ENCODE assay signal across 32 cellular contexts in genomic region chr10:90174531-90174930, GRCh38.
A peak's percentile ranks its signal among the peaks of the same experiment; 100 is the strongest.
DNase-seq lines count a peak whose midpoint lies in the region; ATAC-seq and TF ChIP-seq lines count a peak whose summit lies in the region.
"Had no signal": no experiment of that assay in that cellular context is flagged by ENCODE, and none has a peak within 500 bp of the region (broad histone marks: within the 10 kb centered on the region; RNA-seq: fewer than 3 reads in every experiment).

No MANE protein-coding gene starts in this region.

- DNase-seq in left ventricle myocardium superior, result no peak
- DNase-seq in right cardiac atrium, result no peak
- no peak for DNase-seq in RWPE2 (ENCODE audit: low spot score)
- no peak for DNase-seq in esophagus squamous epithelium (lab: John Stamatoyannopoulos, UW)
- peak; percentile 56 for DNase-seq in fibroblast of mammary gland (ENCODE audit: low read depth)
- no peak for DNase-seq in amygdala (lab: John Stamatoyannopoulos, UW)
- no peak for DNase-seq in putamen (ENCODE audit: low spot score)
- DNase-seq: 8988T; ACHN; AML-193; BE2C; Caco-2; Calu3; CD4-positive, alpha-beta memory T cell; CD4-positive, alpha-beta T cell; CD4-positive, CD25-positive, alpha-beta regulatory T cell; CD8-positive, alpha-beta memory T cell; CD8-positive, alpha-beta T cell; COR-L47; DMS 273 treated with DMSO at 0.1 percent for 48 hours; DMS153; DMS53; DMS79; DMS79 treated with DMSO at 0.1 percent for 48 hours; DND-41; EL had no signal

- H3K36me3 ChIP-seq in RWPE2 (ENCODE audit: low read depth), result no peaks in the 10 kb centered on the region
- no peaks in the 10 kb centered on the region for H3K36me3 ChIP-seq in esophagus squamous epithelium
- H3K36me3 ChIP-seq: BE2C had no signal

- intact Hi-C loops in left ventricle myocardium superior (cut with micrococcal nuclease) (no loop called here), right cardiac atrium (cut with DNase I) (no loop called here), esophagus squamous epithelium (cut with DNase I) (no loop called here)

- peak; percentile 20 for ATAC-seq in left ventricle myocardium superior
- no peak for ATAC-seq in right cardiac atrium
- no peak for ATAC-seq in RWPE2 (ENCODE audit: low read depth)
- ATAC-seq in HG02642 (IDR thresholded peaks at IDR 0.05; ENCODE audit: poor library complexity, unreplicated experiment), result no peak
- ATAC-seq: A549; CD8-positive, alpha-beta T cell had no signal

- H3K9me3 ChIP-seq in right cardiac atrium (ENCODE audit: control insufficient read depth, low read length) (no peaks in the 10 kb centered on the region), RWPE2 (ENCODE audit: severe bottlenecking) (no peaks in the 10 kb centered on the region), esophagus squamous epithelium (no peaks in the 10 kb centered on the region)
- H3K9me3 ChIP-seq: A549, BE2C, Caco-2 had no signal

- WGBS in right cardiac atrium, result 68% methylated on average over 3 of the region's 3 CpGs
- 66% methylated on average over 3 of the region's 3 CpGs for WGBS in esophagus squamous epithelium, 2 donors

- no peaks in the 10 kb centered on the region for H3K27me3 ChIP-seq in right cardiac atrium (ENCODE audit: control insufficient read depth, insufficient read depth)
- no peaks in the 10 kb centered on the region for H3K27me3 ChIP-seq in RWPE2 (ENCODE audit: insufficient read depth, poor library complexity, severe bottlenecking)
- no peaks in the 10 kb centered on the region for H3K27me3 ChIP-seq in esophagus squamous epithelium
- H3K27me3 ChIP-seq: BE2C; BLaER1; BLaER1 treated with 17β-estradiol and CSF1 and Interleukin-3, amounts not matched to agents 10 nM and 100 nM had no signal

- TF ChIP-seq POLR2A in esophagus squamous epithelium (IDR thresholded peaks at IDR 0.05), result no peak

- no peak for TF ChIP-seq CTCF in RWPE2 (IDR thresholded peaks at IDR 0.05; ENCODE audit: poor library complexity, severe bottlenecking)
- no peak for TF ChIP-seq CTCF in esophagus squamous epithelium (IDR thresholded peaks at IDR 0.05)
- no peak for TF ChIP-seq CTCF in fibroblast of mammary gland (conservative IDR thresholded peaks at IDR 0.05; ENCODE audit: control insufficient read depth, insufficient read depth, low read depth, low read length)

- H3K27ac ChIP-seq in right cardiac atrium (ENCODE audit: low read length) (no peak overlapping the region), RWPE2 (ENCODE audit: poor library complexity, severe bottlenecking) (peak overlapping the region; percentile 49), esophagus squamous epithelium (peak overlapping the region in 3 of 4 donors; percentile 24 to 76 (median 69))
- H3K27ac ChIP-seq: 22Rv1; A549; BLaER1; BLaER1 treated with 17β-estradiol and CSF1 and Interleukin-3, amounts not matched to agents 10 nM and 100 nM; C4-2B had no signal

- H3K4me3 ChIP-seq in right cardiac atrium (ENCODE audit: low read length) (no peak overlapping the region), RWPE2 (ENCODE audit: severe bottlenecking) (no peak overlapping the region), esophagus squamous epithelium (no peak overlapping the region), fibroblast of mammary gland (ENCODE audit: control insufficient read depth, low read depth, low read length) (no peak overlapping the region)
- H3K4me3 ChIP-seq: A549; BLaER1; BLaER1 treated with 17β-estradiol and CSF1 and Interleukin-3, amounts not matched to agents 10 nM and 100 nM had no signal

- H3K4me1 ChIP-seq in right cardiac atrium (ENCODE audit: control insufficient read depth, insufficient read depth, low read length) (no peaks in the 10 kb centered on the region), RWPE2 (ENCODE audit: insufficient read depth, poor library complexity, severe bottlenecking) (peaks cover 23% of the 10 kb centered on the region), esophagus squamous epithelium (peaks cover 0 to 24% (median 10%) of the 10 kb centered on the region in 3 donors)
- H3K4me1 ChIP-seq: A549, BE2C, Caco-2 had no signal
